In genomic region chr7:87416682-87417587, GRCh38 we compare ENCODE assay signal across 8 cellular contexts. TPM values are rescaled to one million over a fixed set of nuclear protein-coding genes. Genes with fewer than 3 reads are reported as not detected.
A peak's percentile ranks its signal among the peaks of the same experiment; 100 is the strongest.
DNase-seq lines count a peak whose midpoint lies in the region; ATAC-seq, FAIRE-seq and TF ChIP-seq lines count a peak whose summit lies in the region.

No MANE protein-coding gene starts in this region.

- H3K27ac ChIP-seq in astrocyte (ENCODE audit: low read depth, low read length): no peak overlapping the region

- no peaks in the 10 kb centered on the region for H3K4me1 Mint-ChIP-seq in T-helper 2 cell treated with Interferon-gamma antibody and Interleukin-4, amounts not matched to agents 5 μg/mL and 100 μg/mL, for 36 hours (ENCODE audit: low read depth)
- peaks cover 12% of the 10 kb centered on the region for H3K4me1 Mint-ChIP-seq in astrocyte (ENCODE audit: low read depth, unreplicated experiment)

- no peaks in the 10 kb centered on the region for H3K9me3 Mint-ChIP-seq in T-helper 2 cell treated with Interferon-gamma antibody and Interleukin-4, amounts not matched to agents 5 μg/mL and 100 μg/mL, for 36 hours
- no peaks in the 10 kb centered on the region for H3K9me3 Mint-ChIP-seq in astrocyte (ENCODE audit: unreplicated experiment)

- H3K4me3 ChIP-seq in astrocyte (ENCODE audit: insufficient read depth, low read depth, low read length): no peak overlapping the region

- no peak overlapping the region for H3K27ac Mint-ChIP-seq in T-helper 2 cell treated with Interferon-gamma antibody and Interleukin-4, amounts not matched to agents 5 μg/mL and 100 μg/mL, for 36 hours
- H3K27ac Mint-ChIP-seq in astrocyte (ENCODE audit: unreplicated experiment): no peak overlapping the region

- ATAC-seq in HG02588 (IDR thresholded peaks at IDR 0.05; ENCODE audit: unreplicated experiment): peak; percentile 76
- no peak for ATAC-seq in HG02840 (IDR thresholded peaks at IDR 0.05; ENCODE audit: low FRiP score, unreplicated experiment)

- H3K27me3 ChIP-seq in astrocyte (ENCODE audit: insufficient read depth, low read length): no peaks in the 10 kb centered on the region

- peak; percentile 54; the same call in 2 of the 3 replicates for TF ChIP-seq CTCF in GM12872 (IDR thresholded peaks at IDR 0.05; ENCODE audit: insufficient read depth, low read depth, low read length)
- TF ChIP-seq CTCF in astrocyte (IDR thresholded peaks at IDR 0.05; ENCODE audit: insufficient read depth, low read depth, low read length): peak; percentile 71

- no peaks in the 10 kb centered on the region for H3K36me3 ChIP-seq in astrocyte (ENCODE audit: insufficient read depth, low read length)

- no peaks in the 10 kb centered on the region for H3K36me3 Mint-ChIP-seq in T-helper 2 cell treated with Interferon-gamma antibody and Interleukin-4, amounts not matched to agents 5 μg/mL and 100 μg/mL, for 36 hours (ENCODE audit: low read depth)
- no peaks in the 10 kb centered on the region for H3K36me3 Mint-ChIP-seq in astrocyte (ENCODE audit: low read depth, unreplicated experiment)

- DNase-seq in NCI-H1694 treated with DMSO at 0.1 percent for 48 hours (lab: John Stamatoyannopoulos, UW) (peak; percentile 30), astrocyte (ENCODE audit: low read depth) (peak; percentile 25), hypothalamus (lab: John Stamatoyannopoulos, UW) (peak in 27 of 51 donors; percentile 1 to 82 (median 21))
- DNase-seq in T-helper 2 cell treated with Interferon-gamma antibody and Interleukin-4, amounts not matched to agents 5 μg/mL and 100 μg/mL, for 36 hours (ENCODE audit: low spot score): peak; percentile 32
- DNase-seq in stimulated activated CD4-positive, alpha-beta T cell treated with anti-CD3 and anti-CD28 coated beads, Interleukin-15, amount 100 ng/mL, for 48 hours (ENCODE audit: low read depth in 2 of 2): peak; percentile 22 to 61

- peaks cover 13% of the 10 kb centered on the region for H3K4me1 ChIP-seq in astrocyte (ENCODE audit: insufficient read depth, low read length)

- no peaks in the 10 kb centered on the region for H4K20me1 ChIP-seq in astrocyte (ENCODE audit: insufficient read depth, low read length)

- H3K4me2 ChIP-seq in astrocyte (ENCODE audit: low read length): no peak overlapping the region

- peaks cover 11% of the 10 kb centered on the region for H3K27me3 Mint-ChIP-seq in T-helper 2 cell treated with Interferon-gamma antibody and Interleukin-4, amounts not matched to agents 5 μg/mL and 100 μg/mL, for 36 hours (ENCODE audit: low read depth)
- peaks cover 3% of the 10 kb centered on the region for H3K27me3 Mint-ChIP-seq in astrocyte (ENCODE audit: low read depth, unreplicated experiment)

- peak; percentile 41 for FAIRE-seq in astrocyte (lab: Jason Lieb, UNC)

- no peak overlapping the region for H3K4me3 Mint-ChIP-seq in T-helper 2 cell treated with Interferon-gamma antibody and Interleukin-4, amounts not matched to agents 5 μg/mL and 100 μg/mL, for 36 hours
- no peak overlapping the region for H3K4me3 Mint-ChIP-seq in astrocyte (ENCODE audit: unreplicated experiment)

- H3K79me2 ChIP-seq in astrocyte (ENCODE audit: insufficient read depth, low read length): no peaks in the 10 kb centered on the region

- no peak overlapping the region for H3K9ac ChIP-seq in astrocyte (ENCODE audit: low read length)

- H2AFZ ChIP-seq in astrocyte (ENCODE audit: low read depth, low read length): no peak overlapping the region

- no peaks in the 10 kb centered on the region for H3K9me3 ChIP-seq in astrocyte (ENCODE audit: insufficient read depth, low read depth, low read length)

RNA-seq across cellular contexts. Expression of gene ABCB4, which starts 58.5 kb away (rescaled TPM):
- total RNA-seq in astrocyte: 0.36 and 0.48 TPM in 2 replicates
